ENCODE assay signal across 8 cellular contexts in the genomic region with DNA sequence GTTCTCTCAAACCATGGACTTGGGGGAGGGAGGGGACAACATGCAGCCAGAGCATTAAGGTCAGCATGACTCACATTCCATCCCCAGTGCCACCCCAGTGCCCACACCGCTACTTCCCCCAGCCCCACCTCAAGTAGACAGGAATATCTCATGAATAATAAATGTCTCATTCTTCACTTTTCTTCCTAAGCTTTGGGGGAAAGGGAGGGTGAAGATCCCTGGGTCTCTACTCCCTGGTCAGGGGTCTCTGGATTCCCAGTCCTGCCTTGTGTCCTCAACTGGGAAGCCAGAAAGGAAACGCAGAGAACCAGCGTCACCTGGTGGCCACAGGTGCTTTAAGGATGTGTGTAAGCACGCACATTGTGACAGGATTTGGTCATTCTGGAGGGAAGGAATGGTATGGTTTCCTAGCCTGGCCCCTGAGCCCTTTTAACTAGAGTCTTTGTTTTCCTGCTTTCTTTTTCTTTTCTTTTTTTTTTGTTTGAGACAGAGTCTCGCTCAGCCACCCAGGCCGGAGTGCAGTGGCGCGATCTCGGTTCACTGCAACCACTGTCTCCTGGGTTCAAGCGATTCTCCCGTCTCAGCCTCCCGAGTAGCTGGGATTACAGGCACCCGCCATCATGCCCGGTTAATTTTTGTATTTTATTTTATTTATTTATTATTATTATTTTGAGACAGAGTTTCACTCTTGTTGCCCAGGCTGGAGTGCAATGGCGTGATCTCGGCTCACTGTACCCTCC. TPM values are rescaled to one million over a fixed set of nuclear protein-coding genes. Genes with fewer than 3 reads are reported as not detected.
DNase-seq lines count a peak whose midpoint lies in the region; ATAC-seq and TF ChIP-seq lines count a peak whose summit lies in the region.

No MANE protein-coding gene starts in this region.

- DNase-seq in DMS153 (lab: John Stamatoyannopoulos, UW) (peak; percentile 76), LNCaP clone FGC (ENCODE audit: low read depth) (no peak), RPMI8226 (peak; percentile 54), adrenal gland (peak; percentile 80 to 94 (median 86)), left ventricle myocardium inferior (peak; percentile 71), sciatic nerve (ENCODE audit: low spot score) (peak; percentile 88)

- TF ChIP-seq CTCF in LNCaP clone FGC (IDR thresholded peaks at IDR 0.05; ENCODE audit: control insufficient read depth, extremely low read depth, insufficient read depth) (peak; percentile 87), adrenal gland (IDR thresholded peaks at IDR 0.05) (peak; percentile 72 to 97 (median 92)), left ventricle myocardium inferior (IDR thresholded peaks at IDR 0.05; ENCODE audit: borderline replicate concordance) (peak; percentile 76)

- intact Hi-C loops in adrenal gland (cut with DNase I) (loop anchor here (5.0 to 10.0 kb wide), 3 partner anchors 66 to 139 kb away; no protein-coding TSS in a partner anchor), left ventricle myocardium inferior (cut with micrococcal nuclease) (loop anchor here (10.0 kb wide), 1 partner anchor 106 kb away; no protein-coding TSS in a partner anchor), sciatic nerve (cut with DNase I) (loop anchor here (5.0 kb wide), 1 partner anchor 139 kb away; no protein-coding TSS in a partner anchor)

- H3K4me1 ChIP-seq in adrenal gland (replicated peaks in 1 of 2), result peaks cover 14 to 26% of the 10 kb centered on the region in 2 donors
- peaks cover 32% of the 10 kb centered on the region for H3K4me1 ChIP-seq in left ventricle myocardium inferior

- 54 to 61% (median 57%) methylated on average over 16 of the region's 16 CpGs for WGBS in adrenal gland, 4 donors

- H3K27ac ChIP-seq in adrenal gland, result peak overlapping the region in 3 of 5 donors; percentile 93 to 96 (median 96)
- H3K27ac ChIP-seq in left ventricle myocardium inferior (replicated peaks), result peak overlapping the region; percentile 95

- no peaks in the 10 kb centered on the region for H3K36me3 ChIP-seq in adrenal gland (replicated peaks in 1 of 2)
- no peaks in the 10 kb centered on the region for H3K36me3 ChIP-seq in left ventricle myocardium inferior

- no peaks in the 10 kb centered on the region for H3K9me3 ChIP-seq in adrenal gland (replicated peaks in 1 of 3)
- H3K9me3 ChIP-seq in left ventricle myocardium inferior (replicated peaks), result no peaks in the 10 kb centered on the region

- no peak for TF ChIP-seq POLR2A in adrenal gland (IDR thresholded peaks at IDR 0.05)

- no peak overlapping the region for H3K4me3 ChIP-seq in LNCaP clone FGC (ENCODE audit: low read depth, low read length)
- H3K4me3 ChIP-seq in adrenal gland, result no peak overlapping the region
- no peak overlapping the region for H3K4me3 ChIP-seq in left ventricle myocardium inferior

- H3K27me3 ChIP-seq in adrenal gland (no peaks in the 10 kb centered on the region), left ventricle myocardium inferior (ENCODE audit: low read depth) (no peaks in the 10 kb centered on the region)

- no peak for ATAC-seq in sciatic nerve
- ATAC-seq in HG03565 (IDR thresholded peaks at IDR 0.05; ENCODE audit: unreplicated experiment), result no peak
- ATAC-seq in HG02678 (IDR thresholded peaks at IDR 0.05; ENCODE audit: unreplicated experiment), result no peak

RNA-seq across cellular contexts. Expression of a gene that starts 3.4 kb away (rescaled TPM):
- total RNA-seq in adrenal gland (1 to 10 TPM in 5 of 8 donors, under 1 TPM in 3; 0.18 to 6.8 (median 1.3) TPM), left ventricle myocardium inferior (not detected), sciatic nerve (0.53 TPM)
- polyA plus RNA-seq in adrenal gland, result 1 to 10 TPM in 1 of 3 donors, under 1 TPM in 2; 0.56 to 1.3 (median 0.93) TPM

RNA-seq across cellular contexts. Expression of a gene that starts 23.6 kb away (rescaled TPM):
- total RNA-seq in adrenal gland (10 to 100 TPM in 6 of 8 donors, 1 to 10 TPM in 2; 6.5 to 38.2 (median 13.1) TPM), left ventricle myocardium inferior (7.1 TPM), sciatic nerve (12.0 TPM)
- polyA plus RNA-seq in adrenal gland, result 10 to 100 TPM in 2 of 3 donors, 1 to 10 TPM in 1; 2.7 to 28.0 (median 24.3) TPM

RNA-seq across cellular contexts. Expression of a gene that starts 36.0 kb away (rescaled TPM):
- total RNA-seq in adrenal gland (100 to 1,000 TPM in 7 of 8 donors, 10 to 100 TPM in 1; 95.2 to 183 (median 152) TPM), left ventricle myocardium inferior (110 TPM), sciatic nerve (72.5 TPM)
- polyA plus RNA-seq in adrenal gland, result 100 to 1,000 TPM in 1 of 3 donors, 10 to 100 TPM in 2; 54.7 to 252 (median 80.9) TPM

RNA-seq across cellular contexts. Expression of a gene that starts 58.2 kb away (rescaled TPM):
- total RNA-seq in adrenal gland, result 100 to 1,000 TPM in 3 of 8 donors, 10 to 100 TPM in 5; 64.9 to 141 (median 75.9) TPM
- 100 to 1,000 TPM in 1 of 3 donors, 10 to 100 TPM in 2; 52.2 to 118 (median 56.7) TPM for polyA plus RNA-seq in adrenal gland
- 55.3 TPM for total RNA-seq in left ventricle myocardium inferior
- 82.3 TPM for total RNA-seq in sciatic nerve
